In the genomic region with DNA sequence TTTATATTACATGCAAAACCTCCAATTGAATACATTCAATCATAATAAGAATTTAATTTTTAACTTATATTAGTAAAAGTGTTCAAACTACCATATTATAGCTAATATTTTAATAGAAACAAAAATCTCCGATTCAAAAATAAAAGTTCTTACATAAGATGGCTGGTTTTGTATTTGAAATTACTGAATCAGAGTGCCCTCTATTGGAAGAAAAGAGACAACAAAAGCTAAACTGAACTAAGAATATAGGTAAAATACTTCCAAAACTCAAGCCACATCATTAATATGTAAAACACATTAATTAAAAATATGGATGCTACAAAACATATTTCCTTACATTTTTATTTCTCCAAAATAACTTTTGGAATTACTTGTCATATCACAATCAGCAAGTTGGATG, we compare ENCODE assay signal across 9 cellular contexts.
DNase-seq lines count a peak whose midpoint lies in the region; ATAC-seq and TF ChIP-seq lines count a peak whose summit lies in the region.
"Had no signal": no experiment of that assay in that cellular context is flagged by ENCODE, and none has a peak within 500 bp of the region (broad histone marks: within the 10 kb centered on the region; RNA-seq: fewer than 3 reads in every experiment).

No MANE protein-coding gene starts in this region.

- no peaks in the 10 kb centered on the region for H3K9me3 Mint-ChIP-seq in neural progenitor cell
- no peaks in the 10 kb centered on the region for H3K9me3 Mint-ChIP-seq in activated CD4-positive, alpha-beta T cell treated with anti-CD3 and anti-CD28 coated beads, Interleukin-2, amount 10 ng/mL, durations not matched to agents 24 days and 14 days

- H3K4me2 ChIP-seq in neural progenitor cell: no peak overlapping the region

- H3K27ac Mint-ChIP-seq in neural progenitor cell: no peak overlapping the region
- H3K27ac Mint-ChIP-seq in activated CD4-positive, alpha-beta T cell treated with anti-CD3 and anti-CD28 coated beads, Interleukin-2, amount 10 ng/mL, durations not matched to agents 24 days and 14 days: no peak overlapping the region

- ATAC-seq in GM18520 (IDR thresholded peaks at IDR 0.05; ENCODE audit: unreplicated experiment) (no peak), left ventricle myocardium superior (no peak)

- H3K79me2 ChIP-seq in neural progenitor cell (ENCODE audit: low read depth): no peaks in the 10 kb centered on the region

- H3K4me3 Mint-ChIP-seq in neural progenitor cell: no peak overlapping the region
- no peak overlapping the region for H3K4me3 Mint-ChIP-seq in activated CD4-positive, alpha-beta T cell treated with anti-CD3 and anti-CD28 coated beads, Interleukin-2, amount 10 ng/mL, durations not matched to agents 24 days and 14 days

- no peaks in the 10 kb centered on the region for H3K36me3 ChIP-seq in neural progenitor cell

- TF ChIP-seq CTCF in GM10248 (IDR thresholded peaks at IDR 0.05; ENCODE audit: control extremely low read depth, extremely low read depth, low read depth, missing control alignments) (peak; percentile 42), cardiac fibroblast (IDR thresholded peaks at IDR 0.05; ENCODE audit: low read depth, low read length) (peak; percentile 35), neural progenitor cell (IDR thresholded peaks at IDR 0.05) (peak; percentile 67)

- H2AFZ ChIP-seq in neural progenitor cell (replicated peaks): no peak overlapping the region

- CTCF ChIA-PET in GM10248 (lab: Yijun Ruan, JAX): interaction anchor here (1.1 to 2.1 kb wide), 9 partner anchors 9 to 723 kb away, joined by 3 to 27 read pairs (median 5); no protein-coding TSS in a partner anchor

- no peaks in the 10 kb centered on the region for H3K27me3 Mint-ChIP-seq in neural progenitor cell (ENCODE audit: insufficient read depth, low read depth)
- H3K27me3 Mint-ChIP-seq in activated CD4-positive, alpha-beta T cell treated with anti-CD3 and anti-CD28 coated beads, Interleukin-2, amount 10 ng/mL, durations not matched to agents 24 days and 14 days: no peaks in the 10 kb centered on the region

- no peaks in the 10 kb centered on the region for H3F3A ChIP-seq in neural progenitor cell (ENCODE audit: low read depth)

- no peak overlapping the region for H3K9ac ChIP-seq in neural progenitor cell

- peaks cover 11% of the 10 kb centered on the region for H3K4me1 ChIP-seq in neural progenitor cell

- peak; percentile 13 for DNase-seq in GM10248 (ENCODE audit: extremely low spot score)
- DNase-seq in NCI-H2107 (lab: John Stamatoyannopoulos, UW): peak; percentile 0
- peak; percentile 45 to 49 for DNase-seq in cardiac fibroblast (ENCODE audit: low read depth in 2 of 2)
- no peak for DNase-seq in neural progenitor cell (ENCODE audit: low spot score)
- no peak for DNase-seq in activated CD4-positive, alpha-beta T cell treated with anti-CD3 and anti-CD28 coated beads, Interleukin-2, amount 10 ng/mL, durations not matched to agents 24 days and 14 days
- DNase-seq in left ventricle myocardium superior: no peak
- DNase-seq in activated CD4-positive, alpha-beta T cell treated with anti-CD3 and anti-CD28 coated beads for 48 hours: no peak

- H3K27ac ChIP-seq in neural progenitor cell: no peak overlapping the region

- POLR2A ChIA-PET in GM10248 (lab: Yijun Ruan, JAX): no interaction called here

- intact Hi-C loops in activated CD4-positive, alpha-beta T cell treated with anti-CD3 and anti-CD28 coated beads, Interleukin-2, amount 10 ng/mL, durations not matched to agents 24 days and 14 days (cut with micrococcal nuclease): loop anchor here (2.0 kb wide), 1 partner anchor 725 kb away; no protein-coding TSS in a partner anchor
- intact Hi-C loops in left ventricle myocardium superior (cut with micrococcal nuclease): loop anchor here (10.0 kb wide), 1 partner anchor 723 kb away; no protein-coding TSS in a partner anchor

- H3K4me3 ChIP-seq in cardiac fibroblast (replicated peaks in 1 of 2; ENCODE audit: low read depth in 2 of 2, low read length in 2 of 2) (no peak overlapping the region), neural progenitor cell (no peak overlapping the region)
- H3K4me3 ChIP-seq: lung had no signal

- no peaks in the 10 kb centered on the region for H4K20me1 ChIP-seq in neural progenitor cell (ENCODE audit: low read depth)

- no peaks in the 10 kb centered on the region for H3K27me3 ChIP-seq in neural progenitor cell

- H3K4me1 Mint-ChIP-seq in neural progenitor cell: peaks cover 10% of the 10 kb centered on the region
- no peaks in the 10 kb centered on the region for H3K4me1 Mint-ChIP-seq in activated CD4-positive, alpha-beta T cell treated with anti-CD3 and anti-CD28 coated beads, Interleukin-2, amount 10 ng/mL, durations not matched to agents 24 days and 14 days

- no peaks in the 10 kb centered on the region for H3K36me3 Mint-ChIP-seq in neural progenitor cell
- H3K36me3 Mint-ChIP-seq in activated CD4-positive, alpha-beta T cell treated with anti-CD3 and anti-CD28 coated beads, Interleukin-2, amount 10 ng/mL, durations not matched to agents 24 days and 14 days (ENCODE audit: low read depth): no peaks in the 10 kb centered on the region

- no peaks in the 10 kb centered on the region for H3K9me3 ChIP-seq in neural progenitor cell (ENCODE audit: low read depth)

Comparison
In these comparisons a context has a peak if more than half of its experiments do, and no peak if none do; other contexts are left out.
1. DNase-seq: peak in GM10248 (single experiment), NCI-H2107 (single experiment) and cardiac fibroblast (2 of 2); none in neural progenitor cell (single experiment), activated CD4-positive, alpha-beta T cell treated with anti-CD3 and anti-CD28 coated beads, Interleukin-2, amount 10 ng/mL, durations not matched to agents 24 days and 14 days (single experiment), left ventricle myocardium superior (single experiment) and activated CD4-positive, alpha-beta T cell treated with anti-CD3 and anti-CD28 coated beads for 48 hours (single experiment).
2. Peak in every context shown above with its lines, with median percentiles within 50 percentile points of each other: CTCF ChIP-seq.